In the genomic region with DNA sequence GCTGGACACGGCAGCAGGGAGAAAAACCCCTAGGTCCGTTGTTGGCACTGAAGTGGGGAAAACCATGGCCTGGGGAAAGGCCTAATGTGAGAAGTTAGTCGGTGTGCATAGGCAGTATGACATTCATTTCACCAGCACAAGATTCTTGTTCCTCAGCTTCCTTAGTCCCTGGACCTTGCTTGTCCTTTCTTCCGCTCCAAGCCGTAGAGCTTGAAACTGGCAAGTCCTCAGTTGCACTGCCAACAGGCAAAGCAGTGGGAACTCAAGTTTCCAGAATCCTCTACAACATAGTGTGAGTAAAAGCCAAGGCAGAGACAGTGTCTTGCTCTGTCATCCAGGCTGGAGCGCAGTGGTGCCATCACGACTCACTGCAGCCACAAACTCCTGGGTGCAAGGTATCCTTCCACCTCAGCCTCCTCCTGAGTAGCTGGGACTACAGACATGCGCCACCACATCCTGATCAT, we compare ENCODE assay signal across 2 cellular contexts.
TF ChIP-seq lines count a peak whose summit lies in the region.

No MANE protein-coding gene starts in this region.

TF ChIP-seq in GM23338, 12 proteins besides CTCF, POLR2A, EP300 and RAD21 (continued from another document):
- TF ChIP-seq JUNB (IDR thresholded peaks at IDR 0.05; ENCODE audit: unreplicated experiment), result no peak
- TF ChIP-seq, protein P1, sequence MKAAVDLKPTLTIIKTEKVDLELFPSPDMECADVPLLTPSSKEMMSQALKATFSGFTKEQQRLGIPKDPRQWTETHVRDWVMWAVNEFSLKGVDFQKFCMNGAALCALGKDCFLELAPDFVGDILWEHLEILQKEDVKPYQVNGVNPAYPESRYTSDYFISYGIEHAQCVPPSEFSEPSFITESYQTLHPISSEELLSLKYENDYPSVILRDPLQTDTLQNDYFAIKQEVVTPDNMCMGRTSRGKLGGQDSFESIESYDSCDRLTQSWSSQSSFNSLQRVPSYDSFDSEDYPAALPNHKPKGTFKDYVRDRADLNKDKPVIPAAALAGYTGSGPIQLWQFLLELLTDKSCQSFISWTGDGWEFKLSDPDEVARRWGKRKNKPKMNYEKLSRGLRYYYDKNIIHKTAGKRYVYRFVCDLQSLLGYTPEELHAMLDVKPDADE (IDR thresholded peaks at IDR 0.05), result no peak
- no peak for TF ChIP-seq ZNF114 (CRISPR knock-in tag; IDR thresholded peaks at IDR 0.05)
- TF ChIP-seq, protein P2, sequence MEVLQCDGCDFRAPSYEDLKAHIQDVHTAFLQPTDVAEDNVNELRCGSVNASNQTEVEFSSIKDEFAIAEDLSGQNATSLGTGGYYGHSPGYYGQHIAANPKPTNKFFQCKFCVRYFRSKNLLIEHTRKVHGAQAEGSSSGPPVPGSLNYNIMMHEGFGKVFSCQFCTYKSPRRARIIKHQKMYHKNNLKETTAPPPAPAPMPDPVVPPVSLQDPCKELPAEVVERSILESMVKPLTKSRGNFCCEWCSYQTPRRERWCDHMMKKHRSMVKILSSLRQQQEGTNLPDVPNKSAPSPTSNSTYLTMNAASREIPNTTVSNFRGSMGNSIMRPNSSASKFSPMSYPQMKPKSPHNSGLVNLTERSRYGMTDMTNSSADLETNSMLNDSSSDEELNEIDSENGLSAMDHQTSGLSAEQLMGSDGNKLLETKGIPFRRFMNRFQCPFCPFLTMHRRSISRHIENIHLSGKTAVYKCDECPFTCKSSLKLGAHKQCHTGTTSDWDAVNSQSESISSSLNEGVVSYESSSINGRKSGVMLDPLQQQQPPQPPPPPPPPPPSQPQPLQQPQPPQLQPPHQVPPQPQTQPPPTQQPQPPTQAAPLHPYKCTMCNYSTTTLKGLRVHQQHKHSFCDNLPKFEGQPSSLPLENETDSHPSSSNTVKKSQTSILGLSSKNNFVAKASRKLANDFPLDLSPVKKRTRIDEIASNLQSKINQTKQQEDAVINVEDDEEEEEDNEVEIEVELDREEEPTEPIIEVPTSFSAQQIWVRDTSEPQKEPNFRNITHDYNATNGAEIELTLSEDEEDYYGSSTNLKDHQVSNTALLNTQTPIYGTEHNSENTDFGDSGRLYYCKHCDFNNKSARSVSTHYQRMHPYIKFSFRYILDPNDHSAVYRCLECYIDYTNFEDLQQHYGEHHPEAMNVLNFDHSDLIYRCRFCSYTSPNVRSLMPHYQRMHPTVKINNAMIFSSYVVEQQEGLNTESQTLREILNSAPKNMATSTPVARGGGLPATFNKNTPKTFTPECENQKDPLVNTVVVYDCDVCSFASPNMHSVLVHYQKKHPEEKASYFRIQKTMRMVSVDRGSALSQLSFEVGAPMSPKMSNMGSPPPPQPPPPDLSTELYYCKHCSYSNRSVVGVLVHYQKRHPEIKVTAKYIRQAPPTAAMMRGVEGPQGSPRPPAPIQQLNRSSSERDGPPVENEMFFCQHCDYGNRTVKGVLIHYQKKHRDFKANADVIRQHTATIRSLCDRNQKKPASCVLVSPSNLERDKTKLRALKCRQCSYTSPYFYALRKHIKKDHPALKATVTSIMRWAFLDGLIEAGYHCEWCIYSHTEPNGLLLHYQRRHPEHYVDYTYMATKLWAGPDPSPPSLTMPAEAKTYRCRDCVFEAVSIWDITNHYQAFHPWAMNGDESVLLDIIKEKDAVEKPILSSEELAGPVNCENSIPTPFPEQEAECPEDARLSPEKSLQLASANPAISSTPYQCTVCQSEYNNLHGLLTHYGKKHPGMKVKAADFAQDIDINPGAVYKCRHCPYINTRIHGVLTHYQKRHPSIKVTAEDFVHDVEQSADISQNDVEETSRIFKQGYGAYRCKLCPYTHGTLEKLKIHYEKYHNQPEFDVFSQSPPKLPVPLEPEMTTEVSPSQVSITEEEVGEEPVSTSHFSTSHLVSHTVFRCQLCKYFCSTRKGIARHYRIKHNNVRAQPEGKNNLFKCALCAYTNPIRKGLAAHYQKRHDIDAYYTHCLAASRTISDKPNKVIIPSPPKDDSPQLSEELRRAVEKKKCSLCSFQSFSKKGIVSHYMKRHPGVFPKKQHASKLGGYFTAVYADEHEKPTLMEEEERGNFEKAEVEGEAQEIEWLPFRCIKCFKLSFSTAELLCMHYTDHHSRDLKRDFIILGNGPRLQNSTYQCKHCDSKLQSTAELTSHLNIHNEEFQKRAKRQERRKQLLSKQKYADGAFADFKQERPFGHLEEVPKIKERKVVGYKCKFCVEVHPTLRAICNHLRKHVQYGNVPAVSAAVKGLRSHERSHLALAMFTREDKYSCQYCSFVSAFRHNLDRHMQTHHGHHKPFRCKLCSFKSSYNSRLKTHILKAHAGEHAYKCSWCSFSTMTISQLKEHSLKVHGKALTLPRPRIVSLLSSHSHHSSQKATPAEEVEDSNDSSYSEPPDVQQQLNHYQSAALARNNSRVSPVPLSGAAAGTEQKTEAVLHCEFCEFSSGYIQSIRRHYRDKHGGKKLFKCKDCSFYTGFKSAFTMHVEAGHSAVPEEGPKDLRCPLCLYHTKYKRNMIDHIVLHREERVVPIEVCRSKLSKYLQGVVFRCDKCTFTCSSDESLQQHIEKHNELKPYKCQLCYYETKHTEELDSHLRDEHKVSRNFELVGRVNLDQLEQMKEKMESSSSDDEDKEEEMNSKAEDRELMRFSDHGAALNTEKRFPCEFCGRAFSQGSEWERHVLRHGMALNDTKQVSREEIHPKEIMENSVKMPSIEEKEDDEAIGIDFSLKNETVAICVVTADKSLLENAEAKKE (CRISPR knock-in tag; IDR thresholded peaks at IDR 0.05), result no peak

TF ChIP-seq in WTC11, 78 proteins besides CTCF, POLR2A, EP300 and RAD21 (continued from another document):
- TF ChIP-seq, protein P3, sequence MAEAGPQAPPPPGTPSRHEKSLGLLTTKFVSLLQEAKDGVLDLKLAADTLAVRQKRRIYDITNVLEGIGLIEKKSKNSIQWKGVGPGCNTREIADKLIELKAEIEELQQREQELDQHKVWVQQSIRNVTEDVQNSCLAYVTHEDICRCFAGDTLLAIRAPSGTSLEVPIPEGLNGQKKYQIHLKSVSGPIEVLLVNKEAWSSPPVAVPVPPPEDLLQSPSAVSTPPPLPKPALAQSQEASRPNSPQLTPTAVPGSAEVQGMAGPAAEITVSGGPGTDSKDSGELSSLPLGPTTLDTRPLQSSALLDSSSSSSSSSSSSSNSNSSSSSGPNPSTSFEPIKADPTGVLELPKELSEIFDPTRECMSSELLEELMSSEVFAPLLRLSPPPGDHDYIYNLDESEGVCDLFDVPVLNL (CRISPR knock-in tag; IDR thresholded peaks at IDR 0.05; ENCODE audit: borderline replicate concordance, low read depth), result no peak
- TF ChIP-seq, protein P4, sequence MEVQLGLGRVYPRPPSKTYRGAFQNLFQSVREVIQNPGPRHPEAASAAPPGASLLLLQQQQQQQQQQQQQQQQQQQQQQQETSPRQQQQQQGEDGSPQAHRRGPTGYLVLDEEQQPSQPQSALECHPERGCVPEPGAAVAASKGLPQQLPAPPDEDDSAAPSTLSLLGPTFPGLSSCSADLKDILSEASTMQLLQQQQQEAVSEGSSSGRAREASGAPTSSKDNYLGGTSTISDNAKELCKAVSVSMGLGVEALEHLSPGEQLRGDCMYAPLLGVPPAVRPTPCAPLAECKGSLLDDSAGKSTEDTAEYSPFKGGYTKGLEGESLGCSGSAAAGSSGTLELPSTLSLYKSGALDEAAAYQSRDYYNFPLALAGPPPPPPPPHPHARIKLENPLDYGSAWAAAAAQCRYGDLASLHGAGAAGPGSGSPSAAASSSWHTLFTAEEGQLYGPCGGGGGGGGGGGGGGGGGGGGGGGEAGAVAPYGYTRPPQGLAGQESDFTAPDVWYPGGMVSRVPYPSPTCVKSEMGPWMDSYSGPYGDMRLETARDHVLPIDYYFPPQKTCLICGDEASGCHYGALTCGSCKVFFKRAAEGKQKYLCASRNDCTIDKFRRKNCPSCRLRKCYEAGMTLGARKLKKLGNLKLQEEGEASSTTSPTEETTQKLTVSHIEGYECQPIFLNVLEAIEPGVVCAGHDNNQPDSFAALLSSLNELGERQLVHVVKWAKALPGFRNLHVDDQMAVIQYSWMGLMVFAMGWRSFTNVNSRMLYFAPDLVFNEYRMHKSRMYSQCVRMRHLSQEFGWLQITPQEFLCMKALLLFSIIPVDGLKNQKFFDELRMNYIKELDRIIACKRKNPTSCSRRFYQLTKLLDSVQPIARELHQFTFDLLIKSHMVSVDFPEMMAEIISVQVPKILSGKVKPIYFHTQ (CRISPR knock-in tag; IDR thresholded peaks at IDR 0.05), result no peak
- no peak for TF ChIP-seq GRHL2 (CRISPR knock-in tag; IDR thresholded peaks at IDR 0.05; ENCODE audit: insufficient replicate concordance, severe bottlenecking)
- TF ChIP-seq NR3C1 (CRISPR knock-in tag; conservative IDR thresholded peaks at IDR 0.05; ENCODE audit: low read depth), result no peak
